Comparison of ENCODE assay signal across 9 cellular contexts in genomic region chr6:132190097-132190814, GRCh38.
DNase-seq lines count a peak whose midpoint lies in the region; ATAC-seq, FAIRE-seq and TF ChIP-seq lines count a peak whose summit lies in the region.
"Had no signal": no experiment of that assay in that cellular context is flagged by ENCODE, and none has a peak within 500 bp of the region (broad histone marks: within the 10 kb centered on the region; RNA-seq: fewer than 3 reads in every experiment).

No MANE protein-coding gene starts in this region.

- POLR2A ChIA-PET in HepG2 (lab: Yijun Ruan, JAX): no interaction called here

- H3K4me1 ChIP-seq in thoracic aorta (ENCODE audit: control insufficient read depth in 1 of 2, low read depth in 2 of 2): peaks cover 22 to 47% of the 10 kb centered on the region in 2 donors
- no peaks in the 10 kb centered on the region for H3K4me1 ChIP-seq in suprapubic skin
- H3K4me1 ChIP-seq in HepG2 (ENCODE audit: insufficient read depth, low read length): no peaks in the 10 kb centered on the region

- H3K27me3 Mint-ChIP-seq in activated T-cell treated with anti-CD3 and anti-CD28 coated beads, Interleukin-2, amount 50 U/mL, for 24 hours: no peaks in the 10 kb centered on the region

- TF ChIP-seq EP300 in suprapubic skin (IDR thresholded peaks at IDR 0.05) (no peak), HepG2 (IDR thresholded peaks at IDR 0.05; ENCODE audit: low read depth in 2 of 2, low read length in 2 of 2) (no peak), HepG2 (CRISPR knock-in tag; IDR thresholded peaks at IDR 0.05; ENCODE audit: borderline replicate concordance) (no peak)

- no peaks in the 10 kb centered on the region for H3K9me3 ChIP-seq in thoracic aorta
- no peaks in the 10 kb centered on the region for H3K9me3 ChIP-seq in suprapubic skin
- no peaks in the 10 kb centered on the region for H3K9me3 ChIP-seq in HepG2 (ENCODE audit: low read length)

- peak overlapping the region; percentile 3 for H3K27ac Mint-ChIP-seq in activated T-cell treated with anti-CD3 and anti-CD28 coated beads, Interleukin-2, amount 50 U/mL, for 24 hours

- TF ChIP-seq CTCF in choroid plexus epithelial cell (conservative IDR thresholded peaks at IDR 0.05; ENCODE audit: low read depth, low read length) (no peak), thoracic aorta (IDR thresholded peaks at IDR 0.05) (no peak), suprapubic skin (IDR thresholded peaks at IDR 0.05) (no peak), HepG2 (CRISPR knock-in tag; IDR thresholded peaks at IDR 0.05) (no peak)

- BruUV-seq in HepG2 (replicated peaks; lab: Mats Ljungman, UMichigan): no TSS peak

- H3K4me3 ChIP-seq in choroid plexus epithelial cell (ENCODE audit: low read depth, low read length) (no peak overlapping the region), thoracic aorta (no peak overlapping the region), suprapubic skin (no peak overlapping the region), HepG2 (replicated peaks in 1 of 3; ENCODE audit: insufficient read depth in 1 of 3, low read depth in 2 of 3, low read length in 3 of 3) (no peak overlapping the region)

- CTCF ChIA-PET in HepG2 (lab: Yijun Ruan, JAX; ENCODE audit: low intra/inter-chr PET ratio, low total read pairs): no interaction called here

- H3K79me2 ChIP-seq in HepG2 (ENCODE audit: insufficient read depth, low read length): no peaks in the 10 kb centered on the region

- 49% methylated on average over 4 of the region's 4 CpGs for WGBS in suprapubic skin
- WGBS in HepG2 (ENCODE audit: low lambda C conversion rate): 2% methylated on average over 4 of the region's 4 CpGs

- H3K36me3 ChIP-seq in thoracic aorta: no peaks in the 10 kb centered on the region
- H3K36me3 ChIP-seq in suprapubic skin: no peaks in the 10 kb centered on the region
- H3K36me3 ChIP-seq in HepG2 (replicated peaks in 1 of 2; ENCODE audit: control insufficient read depth in 1 of 2, insufficient read depth in 2 of 2, low read length in 2 of 2): no peaks in the 10 kb centered on the region

- no peak for TF ChIP-seq RAD21 in HepG2 (CRISPR knock-in tag; IDR thresholded peaks at IDR 0.05)

- H3K9me3 Mint-ChIP-seq in activated T-cell treated with anti-CD3 and anti-CD28 coated beads, Interleukin-2, amount 50 U/mL, for 24 hours: no peaks in the 10 kb centered on the region

- H3K4me1 Mint-ChIP-seq in activated T-cell treated with anti-CD3 and anti-CD28 coated beads, Interleukin-2, amount 50 U/mL, for 24 hours (ENCODE audit: low read depth): peaks cover 12% of the 10 kb centered on the region

- H3K4me2 ChIP-seq in HepG2 (ENCODE audit: low read depth, low read length): no peak overlapping the region

- no peak overlapping the region for H3K9ac ChIP-seq in HepG2 (ENCODE audit: insufficient read depth, low read depth, low read length)

- no peaks in the 10 kb centered on the region for H4K20me1 ChIP-seq in HepG2 (ENCODE audit: insufficient read depth, low read length)

- H3K27ac ChIP-seq in thoracic aorta: peak overlapping the region; percentile 64 to 69
- H3K27ac ChIP-seq in suprapubic skin: no peak overlapping the region
- H3K27ac ChIP-seq in HepG2 (ENCODE audit: extremely low read length, insufficient read depth, low read length): no peak overlapping the region

- H3K36me3 Mint-ChIP-seq in activated T-cell treated with anti-CD3 and anti-CD28 coated beads, Interleukin-2, amount 50 U/mL, for 24 hours (ENCODE audit: low read depth): no peaks in the 10 kb centered on the region

- TF ChIP-seq POLR2A in suprapubic skin (IDR thresholded peaks at IDR 0.05) (no peak), HepG2 (IDR thresholded peaks at IDR 0.05; ENCODE audit: insufficient read depth in 1 of 2, low read depth in 2 of 2, low read length in 2 of 2) (no peak)

- H3K27me3 ChIP-seq in thoracic aorta (replicated peaks; ENCODE audit: insufficient read depth): no peaks in the 10 kb centered on the region
- H3K27me3 ChIP-seq in suprapubic skin: no peaks in the 10 kb centered on the region
- H3K27me3 ChIP-seq in HepG2 (ENCODE audit: control insufficient read depth in 1 of 2, insufficient read depth in 2 of 2, low read length in 2 of 2): 0 out of 5 replicates have a peak, but pooled peaks cover 0 to 7% of the 10 kb centered on the region in 2 experiments

- intact Hi-C loops in HepG2 (cut with micrococcal nuclease; ENCODE audit: unreplicated experiment): no loop called here

- no peak for FAIRE-seq in HepG2 (lab: Jason Lieb, UNC)

- peak; percentile 63 for ATAC-seq in HG03457 (IDR thresholded peaks at IDR 0.05; ENCODE audit: unreplicated experiment)
- ATAC-seq in thoracic aorta (ENCODE audit: insufficient number of reproducible peaks, low FRiP score, low read depth): peak; percentile 15
- no peak for ATAC-seq in HepG2

- no peak for DNase-seq in activated T-cell treated with anti-CD3 and anti-CD28 coated beads, Interleukin-2, amount 50 U/mL, for 24 hours
- no peak for DNase-seq in activated T-cell treated with anti-CD3 and anti-CD28 coated beads, Interleukin-2, amount 50 U/mL, for 48 hours
- peak; percentile 73 for DNase-seq in choroid plexus epithelial cell (ENCODE audit: low read depth)
- DNase-seq in thoracic aorta (ENCODE audit: low spot score): no peak
- DNase-seq in NK-92 treated with Interleukin-12 subunit alpha and Interleukin-12 subunit beta, amount 100 ng/mL, for 24 hours (lab: John Stamatoyannopoulos, UW): no peak
- DNase-seq in suprapubic skin (ENCODE audit: low spot score in 2 of 2): no peak
- DNase-seq in HepG2 (ENCODE audit: low spot score): no peak
- DNase-seq: NCI-H1048 had no signal

- no peak overlapping the region for H2AFZ ChIP-seq in HepG2 (ENCODE audit: low read length)

- in situ Hi-C loops in HepG2 (cut with HindIII; ENCODE audit: extremely low pct_ligation_motif_present, low pct_unique_long_range_greater_than_20kb): no loop called here

- H3K4me3 Mint-ChIP-seq in activated T-cell treated with anti-CD3 and anti-CD28 coated beads, Interleukin-2, amount 50 U/mL, for 24 hours: no peak overlapping the region

TF ChIP-seq in HepG2, 621 proteins besides CTCF, POLR2A, EP300 and RAD21:
- no peak for TF ChIP-seq CEBPZ (IDR thresholded peaks at IDR 0.05; ENCODE audit: low read length)
- TF ChIP-seq ZNF460 (CRISPR knock-in tag; IDR thresholded peaks at IDR 0.05; ENCODE audit: borderline replicate concordance): no peak
TF ChIP-seq in HepG2: peak in this region for 0.

Comparison
In these comparisons a context has a peak if more than half of its experiments do, and no peak if none do; other contexts are left out.
1. H3K27ac ChIP-seq: peak in thoracic aorta (2 of 2); none in suprapubic skin (single experiment) and HepG2 (single experiment).